In genomic region chr22:37802310-37803194, GRCh38 we compare ENCODE assay signal across 8 cellular contexts. TPM values are rescaled to one million over a fixed set of nuclear protein-coding genes. Genes with fewer than 3 reads are reported as not detected.
DNase-seq lines count a peak whose midpoint lies in the region; ATAC-seq and TF ChIP-seq lines count a peak whose summit lies in the region.

No MANE protein-coding gene starts in this region.

- BruUV-seq in Calu3 (replicated peaks; lab: Mats Ljungman, UMichigan): no TSS peak

- H3K4me1 Mint-ChIP-seq in Calu3 (ENCODE audit: low read depth, unreplicated experiment): peaks cover 16% of the 10 kb centered on the region
- peaks cover 28% of the 10 kb centered on the region for H3K4me1 Mint-ChIP-seq in T-helper 2 cell treated with Interferon-gamma antibody and Interleukin-4, amounts not matched to agents 5 μg/mL and 100 μg/mL, for 36 hours (ENCODE audit: low read depth)

- no peaks in the 10 kb centered on the region for H3K9me3 Mint-ChIP-seq in Calu3 (ENCODE audit: low read depth, unreplicated experiment)
- H3K9me3 Mint-ChIP-seq in T-helper 2 cell treated with Interferon-gamma antibody and Interleukin-4, amounts not matched to agents 5 μg/mL and 100 μg/mL, for 36 hours: no peaks in the 10 kb centered on the region

- H3K27ac Mint-ChIP-seq in Calu3 (ENCODE audit: unreplicated experiment): peak overlapping the region; percentile 32
- peak overlapping the region; percentile 20 for H3K27ac Mint-ChIP-seq in T-helper 2 cell treated with Interferon-gamma antibody and Interleukin-4, amounts not matched to agents 5 μg/mL and 100 μg/mL, for 36 hours

- H3K27ac ChIP-seq in upper lobe of left lung: peak overlapping the region in 3 of 4 donors; percentile 52 to 75 (median 70)

- peaks cover 50% of the 10 kb centered on the region for H3K36me3 Mint-ChIP-seq in Calu3 (ENCODE audit: insufficient read depth, unreplicated experiment)
- no peaks in the 10 kb centered on the region for H3K36me3 Mint-ChIP-seq in T-helper 2 cell treated with Interferon-gamma antibody and Interleukin-4, amounts not matched to agents 5 μg/mL and 100 μg/mL, for 36 hours (ENCODE audit: low read depth)

- TF ChIP-seq CTCF in Calu3 (IDR thresholded peaks at IDR 0.05; ENCODE audit: unreplicated experiment) (peak; percentile 12), epithelial cell of esophagus (IDR thresholded peaks at IDR 0.05; ENCODE audit: insufficient read depth, low read depth, low read length, missing control alignments) (no peak), upper lobe of left lung (IDR thresholded peaks at IDR 0.05) (no peak)

- peak in 1 of 2 donors; percentile 51 for ATAC-seq in upper lobe of left lung (ENCODE audit: low FRiP score in 2 of 2)
- no peak for ATAC-seq in HG03432 (IDR thresholded peaks at IDR 0.05; ENCODE audit: unreplicated experiment)
- no peak for ATAC-seq in GM18498 (IDR thresholded peaks at IDR 0.05; ENCODE audit: unreplicated experiment)

- 3 to 14% methylated on average over 17 to 39 of the region's 63 CpGs for WGBS in upper lobe of left lung, 2 donors

- no peaks in the 10 kb centered on the region for H3K36me3 ChIP-seq in upper lobe of left lung

- H3K9me3 ChIP-seq in upper lobe of left lung: no peaks in the 10 kb centered on the region

- peaks cover 31 to 55% (median 40%) of the 10 kb centered on the region in 4 donors for H3K4me1 ChIP-seq in upper lobe of left lung

- peak overlapping the region; percentile 64 for H3K4me3 ChIP-seq in epithelial cell of esophagus (ENCODE audit: low read length)
- peak overlapping the region; percentile 6 to 62 (median 60) for H3K4me3 ChIP-seq in upper lobe of left lung

- H3K27me3 Mint-ChIP-seq in Calu3 (ENCODE audit: unreplicated experiment): peaks cover 16% of the 10 kb centered on the region
- H3K27me3 Mint-ChIP-seq in T-helper 2 cell treated with Interferon-gamma antibody and Interleukin-4, amounts not matched to agents 5 μg/mL and 100 μg/mL, for 36 hours (ENCODE audit: low read depth): peaks cover 42% of the 10 kb centered on the region

- peak overlapping the region; percentile 90 for H3K4me3 Mint-ChIP-seq in Calu3 (ENCODE audit: low read depth, unreplicated experiment)
- peak overlapping the region; percentile 78 for H3K4me3 Mint-ChIP-seq in T-helper 2 cell treated with Interferon-gamma antibody and Interleukin-4, amounts not matched to agents 5 μg/mL and 100 μg/mL, for 36 hours

- CTCF ChIA-PET in Calu3 (lab: Charles Lee): interaction anchor here (0.6 kb wide), 1 partner anchor 10 kb away, joined by 5 read pairs; no protein-coding TSS in a partner anchor

- no peak for TF ChIP-seq EP300 in upper lobe of left lung (IDR thresholded peaks at IDR 0.05)

- peak in 1 of 4 donors; percentile 74 for TF ChIP-seq POLR2A in upper lobe of left lung (IDR thresholded peaks at IDR 0.05)

- DNase-seq in Calu3 (peak; percentile 65), HuH-7 (ENCODE audit: low spot score) (peak; percentile 80), epithelial cell of esophagus (ENCODE audit: low read depth) (peak; percentile 42), midbrain (lab: John Stamatoyannopoulos, UW) (peak; percentile 63), upper lobe of left lung (peak; percentile 73 to 90)
- DNase-seq in T-helper 2 cell treated with Interferon-gamma antibody and Interleukin-4, amounts not matched to agents 5 μg/mL and 100 μg/mL, for 36 hours (ENCODE audit: low spot score): peak; percentile 17

- no peaks in the 10 kb centered on the region for H3K27me3 ChIP-seq in upper lobe of left lung

- intact Hi-C loops in Calu3 (cut with micrococcal nuclease; ENCODE audit: unreplicated experiment): no loop called here

RNA-seq across cellular contexts. Expression of gene GCAT, which starts 5.2 kb away (rescaled TPM):
- total RNA-seq in Calu3 (2022) (22.7 and 29.9 TPM in 2 replicates), upper lobe of left lung (10 to 100 TPM in 2 of 6 donors, 1 to 10 TPM in 4; 2.7 to 16.7 (median 7.5) TPM)

RNA-seq across cellular contexts. Expression of gene GALR3, which starts 20.6 kb away (rescaled TPM):
- total RNA-seq in Calu3 (2022) (0.31 TPM in 1 of 2 replicates, not detected in the other), upper lobe of left lung (not detected)

RNA-seq across cellular contexts. Expression of gene ANKRD54, which starts 41.6 kb away (rescaled TPM):
- total RNA-seq in Calu3 (2022): 23.9 and 27.1 TPM in 2 replicates
- total RNA-seq in upper lobe of left lung: 10 to 100 TPM; 22.4 to 49.2 (median 38.2) TPM

RNA-seq across cellular contexts. Expression of gene EIF3L, which starts 46.7 kb away (rescaled TPM):
- total RNA-seq in Calu3 (2022): 287 and 402 TPM in 2 replicates
- total RNA-seq in upper lobe of left lung: 100 to 1,000 TPM; 130 to 418 (median 248) TPM

Comparison
In these comparisons a context has a peak if more than half of its experiments do, and no peak if none do; other contexts are left out.
1. DNase-seq: peak in every context shown above with its lines; median percentile 82 in upper lobe of left lung; 80 in HuH-7; 65 in Calu3; 63 in midbrain; 42 in epithelial cell of esophagus; 17 in T-helper 2 cell treated with Interferon-gamma antibody and Interleukin-4, amounts not matched to agents 5 μg/mL and 100 μg/mL, for 36 hours.